Comparison of ENCODE assay signal across 16 cellular contexts in the genomic region with DNA sequence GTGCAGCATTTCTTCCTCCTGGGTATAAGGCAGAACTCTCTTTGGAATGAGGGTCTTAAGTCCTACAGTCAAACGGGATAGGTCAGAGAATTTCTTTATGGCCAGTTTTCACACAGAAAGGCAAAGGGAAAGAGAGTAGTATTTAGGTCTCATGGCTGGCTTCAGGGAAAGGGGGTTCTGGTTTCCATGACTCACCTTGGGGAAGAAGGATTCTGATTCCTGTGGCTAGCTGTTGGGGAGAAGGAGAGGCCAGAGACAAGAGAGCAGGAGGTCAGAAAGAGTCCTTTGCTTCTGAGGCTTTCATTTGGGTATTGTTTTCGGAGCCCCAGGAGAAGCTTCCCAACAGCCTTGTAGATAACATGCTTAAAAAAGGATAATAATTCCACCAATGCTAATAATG.
"Had no signal": no experiment of that assay in that cellular context is flagged by ENCODE, and none has a peak within 500 bp of the region (broad histone marks: within the 10 kb centered on the region; RNA-seq: fewer than 3 reads in every experiment).

No MANE protein-coding gene starts in this region.

- DNase-seq: activated CD4-positive, alpha-beta memory T cell treated with anti-CD3 and anti-CD28 coated beads for 36 hours; activated CD4-positive, alpha-beta T cell treated with anti-CD3 and anti-CD28 coated beads for 36 hours; activated naive CD8-positive, alpha-beta T cell treated with anti-CD3 and anti-CD28 coated beads for 36 hours; activated T-cell treated with anti-CD3 and anti-CD28 coated beads for 4 hours; amygdala; dermis blood vessel endothelial cell; effector memory CD8-positive, alpha-beta T cell; foreskin fibroblast; midbrain; nucleus accumbens; stimulated activated CD4-positive, alpha-beta T cell treated with anti-CD3 and anti-CD28 coated beads, Interleukin-15, amount 100 ng/mL, for 24 hours; stimulated activated CD4-positive, alpha-beta T cell treated with anti-CD3 and anti-CD28 coated beads, Interleukin-2, amount 100 ng/mL, for 48 hours had no signal

- H3K27ac ChIP-seq: hepatocyte, right atrium auricular region, skin epidermis, tibial nerve had no signal
